Comparison of ENCODE assay signal across 19 cellular contexts in genomic region chr2:53235836-53236582, GRCh38.
DNase-seq lines count a peak whose midpoint lies in the region; ATAC-seq, FAIRE-seq and TF ChIP-seq lines count a peak whose summit lies in the region.
"Had no signal": no experiment of that assay in that cellular context is flagged by ENCODE, and none has a peak within 500 bp of the region (broad histone marks: within the 10 kb centered on the region; RNA-seq: fewer than 3 reads in every experiment).

No MANE protein-coding gene starts in this region.

- DNase-seq in H9 (no peak), PC-3 (peak; percentile 13), nephron progenitor cell (peak; percentile 12), substantia nigra (lab: John Stamatoyannopoulos, UW) (no peak), H7 (no peak), SKM-1 (lab: John Stamatoyannopoulos, UW; ENCODE audit: unreplicated experiment) (no peak)
- DNase-seq: activated CD4-positive, alpha-beta T cell treated with anti-CD3 and anti-CD28 coated beads for 1 hour; activated CD8-positive, alpha-beta memory T cell treated with anti-CD3 and anti-CD28 coated beads, Interleukin-2, amount 10 ng/mL, durations not matched to agents 7 days and 5 days; activated gamma-delta T cell treated with Interleukin-2 at 50 U/mL for 16 hours; GF-D8; lower lobe of right lung; naive B cell; NCI-H2227 treated with DMSO at 0.1 percent for 48 hours; stimulated activated CD4-positive, alpha-beta T cell treated with anti-CD3 and anti-CD28 coated beads, Interleukin-2, amount 100 ng/mL, for 48 hours had no signal

- H3K9me3 ChIP-seq in H9 (ENCODE audit: control insufficient read depth, low read depth, low read length) (no peaks in the 10 kb centered on the region), PC-3 (ENCODE audit: low read length) (no peaks in the 10 kb centered on the region)
- H3K9me3 ChIP-seq: gastroesophageal sphincter, lower lobe of right lung had no signal

- H3K27ac ChIP-seq in H9 (ENCODE audit: insufficient read length, low read depth, low read length) = no peak overlapping the region
- no peak overlapping the region for H3K27ac ChIP-seq in PC-3 (ENCODE audit: low read length)
- H3K27ac ChIP-seq in substantia nigra (ENCODE audit: low read depth, low read length, poor library complexity, severe bottlenecking) = no peak overlapping the region
- H3K27ac ChIP-seq: gastroesophageal sphincter, lower lobe of right lung had no signal

- H3K4me2 ChIP-seq in H9 (ENCODE audit: insufficient read depth, insufficient read length, low read length) (no peak overlapping the region), PC-3 (ENCODE audit: low read length) (no peak overlapping the region)

- TF ChIP-seq CTCF in H9 (conservative IDR thresholded peaks at IDR 0.05) = no peak
- no peak for TF ChIP-seq CTCF in PC-3 (conservative IDR thresholded peaks at IDR 0.05; ENCODE audit: low read depth, low read length)
- no peak for TF ChIP-seq CTCF in nephron progenitor cell (IDR thresholded peaks at IDR 0.05)

- H3K36me3 Mint-ChIP-seq in H9 (ENCODE audit: insufficient read depth in 1 of 3, low read depth in 3 of 3) = no peaks in the 10 kb centered on the region; a peak in 1 of 7 replicates
- H3K36me3 Mint-ChIP-seq in nephron progenitor cell (ENCODE audit: low read depth) = no peaks in the 10 kb centered on the region
- H3K36me3 Mint-ChIP-seq: activated CD8-positive, alpha-beta memory T cell treated with anti-CD3 and anti-CD28 coated beads, Interleukin-2, amount 10 ng/mL, durations not matched to agents 7 days and 5 days; naive B cell had no signal

- no peak overlapping the region for H4K8ac ChIP-seq in H9 (replicated peaks; ENCODE audit: insufficient read length, low read depth, low read length)

- no CpG with 5 or more reads among the region's 1 CpG for WGBS in H9 (ENCODE audit: extremely low coverage, insufficient read length, low lambda C conversion rate)

- peak; percentile 15 for FAIRE-seq in endometrium (lab: Jason Lieb, UNC)
- FAIRE-seq: D721Med, GM12892, K562 had no signal

- H3K56ac ChIP-seq in H9 (ENCODE audit: insufficient read length, low read depth, low read length) = no peak overlapping the region

- H3K4me1 Mint-ChIP-seq in H9 = peaks cover 25 to 27% of the 10 kb centered on the region in 2 experiments
- peaks cover 29% of the 10 kb centered on the region for H3K4me1 Mint-ChIP-seq in nephron progenitor cell
- H3K4me1 Mint-ChIP-seq: activated CD8-positive, alpha-beta memory T cell treated with anti-CD3 and anti-CD28 coated beads, Interleukin-2, amount 10 ng/mL, durations not matched to agents 7 days and 5 days; naive B cell had no signal

- H3K79me2 ChIP-seq in H9 (ENCODE audit: insufficient read depth, low read length) (no peaks in the 10 kb centered on the region), PC-3 (ENCODE audit: low read length) (no peaks in the 10 kb centered on the region)

- H3K18ac ChIP-seq in H9 (ENCODE audit: insufficient read length, low read depth, low read length) = no peak overlapping the region

- H3K9ac ChIP-seq in H9 (ENCODE audit: extremely low read depth, insufficient read length, low read length) = no peak overlapping the region
- H3K9ac ChIP-seq in PC-3 (ENCODE audit: low read length) = no peak overlapping the region

- H3K79me1 ChIP-seq in H9 (ENCODE audit: insufficient read depth, low read depth, low read length, poor library complexity, severe bottlenecking) = no peaks in the 10 kb centered on the region

- no peak overlapping the region for H4K91ac ChIP-seq in H9 (ENCODE audit: insufficient read length, low read depth, low read length)

- H3K4me3 Mint-ChIP-seq in H9 (no peak overlapping the region), nephron progenitor cell (no peak overlapping the region)
- H3K4me3 Mint-ChIP-seq: activated CD8-positive, alpha-beta memory T cell treated with anti-CD3 and anti-CD28 coated beads, Interleukin-2, amount 10 ng/mL, durations not matched to agents 7 days and 5 days; naive B cell had no signal

- H3K27ac Mint-ChIP-seq in H9 = peak overlapping the region in 2 of 3 experiments; percentile 34 to 57; a peak in 2 of 7 replicates
- H3K27ac Mint-ChIP-seq in nephron progenitor cell = no peak overlapping the region
- H3K27ac Mint-ChIP-seq: activated CD8-positive, alpha-beta memory T cell treated with anti-CD3 and anti-CD28 coated beads, Interleukin-2, amount 10 ng/mL, durations not matched to agents 7 days and 5 days; naive B cell had no signal

- H4K5ac ChIP-seq in H9 (ENCODE audit: insufficient read length, low read depth, low read length) = no peak overlapping the region

- H3K36me3 ChIP-seq in PC-3 (ENCODE audit: low read depth, low read length) = no peaks in the 10 kb centered on the region
- no peaks in the 10 kb centered on the region for H3K36me3 ChIP-seq in H7 (replicated peaks; ENCODE audit: control insufficient read depth, insufficient read depth, low read length)
- H3K36me3 ChIP-seq: gastroesophageal sphincter, lower lobe of right lung had no signal

- POLR2A ChIA-PET in PC-3 (lab: Charles Lee; ENCODE audit: unreplicated experiment) = no interaction called here

- intact Hi-C loops in PC-3 (cut with micrococcal nuclease) = loop anchor here (2.0 to 10.0 kb wide), 2 partner anchors 17 to 169 kb away; no protein-coding TSS in a partner anchor

- no peaks in the 10 kb centered on the region for H3K9me2 ChIP-seq in PC-3 (replicated peaks; ENCODE audit: low read length)

- H3K27me3 Mint-ChIP-seq in H9 (ENCODE audit: low read depth) (no peaks in the 10 kb centered on the region), nephron progenitor cell (ENCODE audit: low read depth, poor library complexity) (peaks cover 2% of the 10 kb centered on the region)
- H3K27me3 Mint-ChIP-seq: activated CD8-positive, alpha-beta memory T cell treated with anti-CD3 and anti-CD28 coated beads, Interleukin-2, amount 10 ng/mL, durations not matched to agents 7 days and 5 days had no signal

- H4K20me1 ChIP-seq in H9 (ENCODE audit: control insufficient read depth, insufficient read depth, insufficient read length) = no peaks in the 10 kb centered on the region
- H4K20me1 ChIP-seq in PC-3 (ENCODE audit: low read length) = no peaks in the 10 kb centered on the region

- no peak overlapping the region for H2BK15ac ChIP-seq in H9 (ENCODE audit: low read depth, low read length)

- BruUV-seq in PC-3 (replicated peaks; lab: Mats Ljungman, UMichigan) = no TSS peak

- no peak overlapping the region for H2BK20ac ChIP-seq in H9 (ENCODE audit: low read depth, low read length, poor library complexity, severe bottlenecking)

- H2AK5ac ChIP-seq in H9 (ENCODE audit: insufficient read length, low read length) = no peak overlapping the region

- CTCF ChIA-PET in PC-3 (lab: Charles Lee) = no interaction called here

- no peak overlapping the region for H3T11ph ChIP-seq in H9 (ENCODE audit: low read length)

- H3K9me3 Mint-ChIP-seq in H9 (no peaks in the 10 kb centered on the region), nephron progenitor cell (no peaks in the 10 kb centered on the region)

- no peak overlapping the region for H2BK120ac ChIP-seq in H9 (ENCODE audit: low read depth, low read length, poor library complexity, severe bottlenecking)

- no peaks in the 10 kb centered on the region for H3K27me3 ChIP-seq in H9 (ENCODE audit: insufficient read depth, low read length)
- no peaks in the 10 kb centered on the region for H3K27me3 ChIP-seq in PC-3 (ENCODE audit: low read length)
- no peaks in the 10 kb centered on the region for H3K27me3 ChIP-seq in H7 (ENCODE audit: control insufficient read depth, insufficient read depth, low read length)
- H3K27me3 ChIP-seq: gastroesophageal sphincter had no signal

- no peak overlapping the region for H3K14ac ChIP-seq in H9 (ENCODE audit: insufficient read depth, low read length)

- 0 out of 2 replicates have a peak, but pooled peaks have one; percentile 37 for ATAC-seq in PC-3
- ATAC-seq: activated CD8-positive, alpha-beta memory T cell treated with anti-CD3 and anti-CD28 coated beads, Interleukin-2, amount 10 ng/mL, durations not matched to agents 7 days and 5 days; gastroesophageal sphincter; K562; lower lobe of right lung had no signal

- no peak overlapping the region for H3K4ac ChIP-seq in H9 (ENCODE audit: low read depth, low read length)

- H3K4me1 ChIP-seq in H9 (ENCODE audit: insufficient read depth, low read length) (peaks cover 5% of the 10 kb centered on the region; the same call in 1 of the 2 replicates), PC-3 (ENCODE audit: insufficient read depth, low read length) (peaks cover 14% of the 10 kb centered on the region)
- H3K4me1 ChIP-seq: gastroesophageal sphincter, lower lobe of right lung had no signal

- H3K4me3 ChIP-seq in PC-3 (ENCODE audit: low read length) (no peak overlapping the region), H7 (ENCODE audit: insufficient read depth, low read depth, low read length) (no peak overlapping the region)
- H3K4me3 ChIP-seq: gastroesophageal sphincter, K562, lower lobe of right lung had no signal

- H3F3A ChIP-seq in PC-3 (ENCODE audit: low read length, unreplicated experiment) = no peaks in the 10 kb centered on the region

- H3K23ac ChIP-seq in H9 (ENCODE audit: insufficient read length, low read depth, low read length) = no peak overlapping the region

- no peak overlapping the region for H2BK12ac ChIP-seq in H9 (ENCODE audit: insufficient read length, low read depth, low read length)

- H2BK5ac ChIP-seq in H9 (ENCODE audit: insufficient read length, low read length) = no peak overlapping the region

- no peak overlapping the region for H2AFZ ChIP-seq in H9 (ENCODE audit: low read length)
- peak overlapping the region; percentile 9; the same call in 1 of the 2 replicates for H2AFZ ChIP-seq in PC-3 (ENCODE audit: low read length)

- H3K23me2 ChIP-seq in H9 (ENCODE audit: insufficient read length, low read depth, low read length, poor library complexity, severe bottlenecking) = no peaks in the 10 kb centered on the region

Comparison
In these comparisons a context has a peak if more than half of its experiments do, and no peak if none do; other contexts are left out.
1. DNase-seq: peak in PC-3 (single experiment) and nephron progenitor cell (single experiment); none in H9 (single experiment), substantia nigra (0 of 49), H7 (single experiment) and SKM-1 (single experiment).